In genomic region chr11:12845739-12846358, GRCh38 we compare ENCODE assay signal across 8 cellular contexts.
DNase-seq lines count a peak whose midpoint lies in the region; ATAC-seq, FAIRE-seq and TF ChIP-seq lines count a peak whose summit lies in the region.
"Had no signal": no experiment of that assay in that cellular context is flagged by ENCODE, and none has a peak within 500 bp of the region (broad histone marks: within the 10 kb centered on the region; RNA-seq: fewer than 3 reads in every experiment).

No MANE protein-coding gene starts in this region.

- H3K27me3 Mint-ChIP-seq in type B pancreatic cell: no peaks in the 10 kb centered on the region

- FAIRE-seq in GM19239 (lab: Jason Lieb, UNC): no peak
- FAIRE-seq: bronchial epithelial cell had no signal

- H3F3A ChIP-seq in MM.1S (ENCODE audit: insufficient read depth, low read length): peaks cover 12% of the 10 kb centered on the region

- H3K4me2 ChIP-seq in MM.1S (ENCODE audit: low read depth, low read length): peak overlapping the region; percentile 11

- no peaks in the 10 kb centered on the region for H3K27me3 ChIP-seq in MM.1S (replicated peaks; ENCODE audit: insufficient read depth, low read length)

- in situ Hi-C loops in SK-MEL-5 (cut with HindIII; ENCODE audit: low pct_unique_long_range_greater_than_20kb, low sequenced_read_pairs): no loop called here

- H3K9ac ChIP-seq in MM.1S (ENCODE audit: low read length): no peak overlapping the region

- ATAC-seq in GM21528 (IDR thresholded peaks at IDR 0.05; ENCODE audit: low FRiP score, unreplicated experiment) (no peak), GM18907 (IDR thresholded peaks at IDR 0.05; ENCODE audit: unreplicated experiment) (no peak)

- H3K79me2 ChIP-seq in MM.1S (ENCODE audit: low read length): peaks cover 83% of the 10 kb centered on the region

- no peak overlapping the region for H3K4me3 ChIP-seq in MM.1S (ENCODE audit: low read length)

- H3K27ac Mint-ChIP-seq in type B pancreatic cell: peak overlapping the region; percentile 86

- peak overlapping the region; percentile 78 for H3K4me3 Mint-ChIP-seq in type B pancreatic cell

- DNase-seq in MM.1S: peak; percentile 48
- DNase-seq in SK-MEL-5 (ENCODE audit: low read depth, low spot score): peak; percentile 76
- DNase-seq in iPS-NIHi7 (ENCODE audit: extremely low spot score): peak; percentile 43
- DNase-seq in type B pancreatic cell (ENCODE audit: extremely low spot score, unreplicated experiment): peak; percentile 74
- DNase-seq in GM19239 (ENCODE audit: insufficient read length, low spot score): no peak

- TF ChIP-seq CTCF in MM.1S (IDR thresholded peaks at IDR 0.05; ENCODE audit: low read length) (no peak), type B pancreatic cell (conservative IDR thresholded peaks at IDR 0.05) (no peak)

- H3K4me1 Mint-ChIP-seq in type B pancreatic cell (ENCODE audit: unreplicated experiment): peaks cover 66% of the 10 kb centered on the region

- H3K27ac ChIP-seq in MM.1S (ENCODE audit: low read length): peak overlapping the region; percentile 42; the same call in 1 of the 2 replicates

- peaks cover 31% of the 10 kb centered on the region for H3K4me1 ChIP-seq in MM.1S (ENCODE audit: low read length)

- no peaks in the 10 kb centered on the region for H3K36me3 ChIP-seq in MM.1S (replicated peaks; ENCODE audit: insufficient read depth, low read length)

- H3K36me3 Mint-ChIP-seq in type B pancreatic cell: peaks cover 4% of the 10 kb centered on the region

- H3K9me3 ChIP-seq in MM.1S (replicated peaks; ENCODE audit: insufficient read depth, low read length): no peaks in the 10 kb centered on the region

- no peak overlapping the region for H2AFZ ChIP-seq in MM.1S (ENCODE audit: low read length)

- no peaks in the 10 kb centered on the region for H4K20me1 ChIP-seq in MM.1S (ENCODE audit: insufficient read depth, low read length)

- no peaks in the 10 kb centered on the region for H3K9me2 ChIP-seq in MM.1S (replicated peaks; ENCODE audit: insufficient read depth, low read length)

- H3K9me3 Mint-ChIP-seq in type B pancreatic cell: no peaks in the 10 kb centered on the region
